Comparison of ENCODE assay signal across 8 cellular contexts in the genomic region with DNA sequence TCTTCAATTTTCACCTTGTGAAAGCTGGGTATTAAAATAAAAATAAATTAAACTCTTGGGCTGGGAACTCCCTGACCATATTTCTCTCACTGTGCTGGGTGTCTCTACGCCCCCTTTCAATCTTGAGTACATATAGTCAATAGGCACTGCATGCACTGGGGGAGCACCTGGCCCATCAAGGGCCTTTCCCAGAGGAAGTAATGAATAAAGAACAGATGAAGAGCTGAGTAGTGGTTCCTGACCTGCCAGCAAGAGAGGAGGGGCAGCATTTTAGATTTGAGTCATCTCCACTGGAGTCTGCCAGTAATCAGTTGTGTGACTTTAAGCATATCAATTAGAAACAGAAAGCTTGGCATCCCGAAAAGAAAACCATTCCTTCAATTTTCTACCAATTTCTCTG. TPM values are rescaled to one million over a fixed set of nuclear protein-coding genes. Genes with fewer than 3 reads are reported as not detected.
DNase-seq lines count a peak whose midpoint lies in the region; ATAC-seq and TF ChIP-seq lines count a peak whose summit lies in the region.

No MANE protein-coding gene starts in this region.

- H3K27me3 ChIP-seq in H9 (ENCODE audit: insufficient read depth, low read length) (no peaks in the 10 kb centered on the region), mesendoderm (ENCODE audit: insufficient read depth, low read length, poor library complexity) (no peaks in the 10 kb centered on the region), lower lobe of right lung (ENCODE audit: low read depth) (no peaks in the 10 kb centered on the region)

- H2BK5ac ChIP-seq in H9 (ENCODE audit: insufficient read length, low read length) (no peak overlapping the region), mesendoderm (ENCODE audit: low read length) (no peak overlapping the region)

- no peak overlapping the region for H3T11ph ChIP-seq in H9 (ENCODE audit: low read length)

- no peaks in the 10 kb centered on the region for H3K36me3 Mint-ChIP-seq in H9 (ENCODE audit: insufficient read depth in 1 of 3, low read depth in 3 of 3)

- H3K4me3 ChIP-seq in mesendoderm (ENCODE audit: low read length) = no peak overlapping the region
- no peak overlapping the region for H3K4me3 ChIP-seq in lower lobe of right lung
- no peak overlapping the region for H3K4me3 ChIP-seq in lower leg skin (ENCODE audit: low read depth, poor library complexity, severe bottlenecking)

- no peak overlapping the region for H4K91ac ChIP-seq in H9 (ENCODE audit: insufficient read length, low read depth, low read length)

- no peaks in the 10 kb centered on the region for H3K9me3 Mint-ChIP-seq in H9

- no peak overlapping the region for H2AK5ac ChIP-seq in H9 (ENCODE audit: insufficient read length, low read length)
- no peak overlapping the region for H2AK5ac ChIP-seq in mesendoderm (ENCODE audit: low read length)

- H3K27ac ChIP-seq in H9 (ENCODE audit: insufficient read length, low read depth, low read length) = no peak overlapping the region
- no peak overlapping the region for H3K27ac ChIP-seq in mesendoderm (ENCODE audit: low read depth, low read length)
- H3K27ac ChIP-seq in lower lobe of right lung = no peak overlapping the region

- H3K4ac ChIP-seq in H9 (ENCODE audit: low read depth, low read length) (no peak overlapping the region), mesendoderm (ENCODE audit: low read depth, low read length) (no peak overlapping the region)

- H3K4me3 Mint-ChIP-seq in H9 = peak overlapping the region; percentile 8 to 51; a peak in 3 of 5 replicates

- H3K36me3 ChIP-seq in mesendoderm (ENCODE audit: control insufficient read depth, insufficient read depth, low read length) (no peaks in the 10 kb centered on the region), lower lobe of right lung (no peaks in the 10 kb centered on the region)

- H3K23ac ChIP-seq in H9 (ENCODE audit: insufficient read length, low read depth, low read length) (no peak overlapping the region), mesendoderm (ENCODE audit: low read length) (no peak overlapping the region)

- H2AFZ ChIP-seq in H9 (ENCODE audit: low read length) = no peak overlapping the region

- no peak overlapping the region for H3K14ac ChIP-seq in H9 (ENCODE audit: insufficient read depth, low read length)

- H2BK15ac ChIP-seq in H9 (ENCODE audit: low read depth, low read length) (no peak overlapping the region), mesendoderm (replicated peaks; ENCODE audit: low read depth) (no peak overlapping the region)

- DNase-seq in H9 (peak; percentile 66), NCI-H345 treated with DMSO at 0.1 percent for 48 hours (lab: John Stamatoyannopoulos, UW; ENCODE audit: unreplicated experiment) (peak; percentile 45), mesendoderm (peak; percentile 59), lower lobe of right lung (no peak), HCEC 1CT (no peak), HUDEP-2 (lab: John Stamatoyannopoulos, UW; ENCODE audit: unreplicated experiment in 76 of 76) (no peak), lower leg skin (ENCODE audit: low spot score in 2 of 2) (no peak)

- H3K56ac ChIP-seq in H9 (ENCODE audit: insufficient read length, low read depth, low read length) (no peak overlapping the region), mesendoderm (ENCODE audit: low read length) (no peak overlapping the region)

- H3K9me3 ChIP-seq in H9 (ENCODE audit: control insufficient read depth, low read depth, low read length) (no peaks in the 10 kb centered on the region), lower lobe of right lung (no peaks in the 10 kb centered on the region)

- peaks cover 30% of the 10 kb centered on the region; the same call in 1 of the 2 replicates for H3K79me2 ChIP-seq in H9 (ENCODE audit: insufficient read depth, low read length)
- H3K79me2 ChIP-seq in mesendoderm (ENCODE audit: control insufficient read depth, insufficient read depth, low read length) = peaks cover 34% of the 10 kb centered on the region

- H3K27ac Mint-ChIP-seq in H9 = peak overlapping the region; percentile 63 to 96 (median 94); a peak in 6 of 7 replicates

- H3K27me3 Mint-ChIP-seq in H9 (ENCODE audit: low read depth) = no peaks in the 10 kb centered on the region

- H4K8ac ChIP-seq in H9 (replicated peaks; ENCODE audit: insufficient read length, low read depth, low read length) (no peak overlapping the region), mesendoderm (ENCODE audit: low read depth, low read length) (no peak overlapping the region)

- TF ChIP-seq CTCF in H9 (conservative IDR thresholded peaks at IDR 0.05) = no peak
- no peak for TF ChIP-seq CTCF in lower lobe of right lung (IDR thresholded peaks at IDR 0.05)
- no peak for TF ChIP-seq CTCF in lower leg skin (IDR thresholded peaks at IDR 0.05)

- H3K4me2 ChIP-seq in H9 (ENCODE audit: insufficient read depth, insufficient read length, low read length) (no peak overlapping the region), mesendoderm (ENCODE audit: low read length) (no peak overlapping the region)

- no peaks in the 10 kb centered on the region for H4K20me1 ChIP-seq in H9 (ENCODE audit: control insufficient read depth, insufficient read depth, insufficient read length)

- H3K18ac ChIP-seq in H9 (ENCODE audit: insufficient read length, low read depth, low read length) (no peak overlapping the region), mesendoderm (ENCODE audit: low read length) (no peak overlapping the region)

- TF ChIP-seq POLR2A in lower leg skin (IDR thresholded peaks at IDR 0.05) = no peak

- H3K4me1 Mint-ChIP-seq in H9 = peaks cover 34 to 44% of the 10 kb centered on the region in 2 experiments

- H2BK120ac ChIP-seq in H9 (ENCODE audit: low read depth, low read length, poor library complexity, severe bottlenecking) = no peak overlapping the region
- H2BK120ac ChIP-seq in mesendoderm (ENCODE audit: low read depth, low read length) = no peak overlapping the region

- no peak overlapping the region for H2BK20ac ChIP-seq in H9 (ENCODE audit: low read depth, low read length, poor library complexity, severe bottlenecking)

- no peak overlapping the region for H4K5ac ChIP-seq in H9 (ENCODE audit: insufficient read length, low read depth, low read length)
- no peak overlapping the region for H4K5ac ChIP-seq in mesendoderm (ENCODE audit: low read length)

- H3K4me1 ChIP-seq in H9 (ENCODE audit: insufficient read depth, low read length) (peaks cover 6% of the 10 kb centered on the region; the same call in 1 of the 2 replicates), mesendoderm (ENCODE audit: control insufficient read depth, low read depth, low read length) (peaks cover 4% of the 10 kb centered on the region), lower lobe of right lung (peaks cover 10% of the 10 kb centered on the region)

- peaks cover 13% of the 10 kb centered on the region for H3K79me1 ChIP-seq in H9 (ENCODE audit: insufficient read depth, low read depth, low read length, poor library complexity, severe bottlenecking)
- peaks cover 1% of the 10 kb centered on the region for H3K79me1 ChIP-seq in mesendoderm (ENCODE audit: low read length)

- no peaks in the 10 kb centered on the region for H3K23me2 ChIP-seq in H9 (ENCODE audit: insufficient read length, low read depth, low read length, poor library complexity, severe bottlenecking)

- no peak overlapping the region for H2BK12ac ChIP-seq in H9 (ENCODE audit: insufficient read length, low read depth, low read length)

- H3K9ac ChIP-seq in H9 (ENCODE audit: extremely low read depth, insufficient read length, low read length) (no peak overlapping the region), mesendoderm (ENCODE audit: low read length) (no peak overlapping the region)

- peak; percentile 65 for ATAC-seq in GM18867 (IDR thresholded peaks at IDR 0.05; ENCODE audit: unreplicated experiment)
- no peak for ATAC-seq in lower lobe of right lung

- intact Hi-C loops in lower lobe of right lung (cut with DNase I) = no loop called here
- intact Hi-C loops in lower leg skin (cut with DNase I; ENCODE audit: low total_unique reads) = no loop called here

- no CpG with 5 or more reads among the region's 2 CpGs for WGBS in H9 (ENCODE audit: extremely low coverage, insufficient read length, low lambda C conversion rate)
- WGBS in mesendoderm (ENCODE audit: extremely low coverage, insufficient coverage, low lambda C conversion rate) = no CpG with 5 or more reads among the region's 2 CpGs
- 41 to 51% methylated on average over 2 of the region's 2 CpGs for WGBS in lower leg skin, 2 donors

RNA-seq across cellular contexts. Expression of gene MAPKAP1, which starts 6.2 kb away (rescaled TPM):
- total RNA-seq in H9 (2021) (86.4 and 97.0 TPM in 2 replicates), lower lobe of right lung (71.5 TPM), lower leg skin (10 to 100 TPM; 46.7 to 63.0 (median 57.9) TPM)
- polyA plus RNA-seq in mesendoderm (2013, experiment 1 of 2) = 93.2 TPM
- 93.8 TPM for polyA plus RNA-seq in mesendoderm (2013, experiment 2 of 2)

RNA-seq across cellular contexts. Expression of gene PBX3, which starts 46.4 kb away (rescaled TPM):
- total RNA-seq in H9 (2021) = 44.6 and 46.0 TPM in 2 replicates
- 33.2 TPM for polyA plus RNA-seq in mesendoderm (2013, experiment 1 of 2)
- polyA plus RNA-seq in mesendoderm (2013, experiment 2 of 2) = 33.5 TPM
- total RNA-seq in lower lobe of right lung = 46.1 TPM
- 10 to 100 TPM; 14.1 to 31.1 (median 21.6) TPM for total RNA-seq in lower leg skin

Comparison
In these comparisons a context has a peak if more than half of its experiments do, and no peak if none do; other contexts are left out.
1. DNase-seq: peak in H9 (single experiment), NCI-H345 treated with DMSO at 0.1 percent for 48 hours (single experiment) and mesendoderm (single experiment); none in lower lobe of right lung (single experiment), HCEC 1CT (single experiment), HUDEP-2 (0 of 76) and lower leg skin (0 of 2).